8 cellular contexts compared by ENCODE assay signal in the genomic region with DNA sequence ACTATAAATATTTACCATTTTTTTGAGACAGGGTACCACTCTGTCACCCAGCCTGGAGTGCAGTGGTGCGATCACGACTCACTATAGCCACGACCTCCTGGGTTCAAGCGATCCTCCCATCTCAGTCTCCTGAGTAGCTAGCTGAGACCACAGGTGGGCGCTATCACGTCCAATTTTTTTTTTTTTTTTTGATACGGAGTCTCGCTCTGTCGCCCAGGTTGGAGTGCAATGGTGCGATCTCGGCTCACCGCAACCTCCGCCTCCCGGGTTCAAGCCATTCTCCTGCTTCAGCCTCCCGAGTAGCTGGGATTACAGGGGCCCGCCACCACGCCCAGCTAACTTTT. TPM values are rescaled to one million over a fixed set of nuclear protein-coding genes. Genes with fewer than 3 reads are reported as not detected.
DNase-seq lines count a peak whose midpoint lies in the region; ATAC-seq and TF ChIP-seq lines count a peak whose summit lies in the region.
"Not testable (repeated sequence)": the region's sequence is repeated elsewhere in the genome, so short reads cannot be mapped to it uniquely, and the experiment has no call there.

No MANE protein-coding gene starts in this region.

- H3K9me3 ChIP-seq in CD8-positive, alpha-beta T cell (ENCODE audit: low read length); adipocyte (ENCODE audit: control insufficient read depth, low read length): not testable (repeated sequence)

- CTCF ChIA-PET in CD8-positive, alpha-beta T cell (lab: Charles Lee), result interaction anchor here (0.9 to 1.7 kb wide), 6 partner anchors 10 to 229 kb away, joined by 3 to 7 read pairs (median 4); partner anchors contain the start of gene BLTP3A
- CTCF ChIA-PET in HEK293T (lab: Yijun Ruan, JAX), result interaction anchor here (0.7 kb wide), 2 partner anchors 18 to 50 kb away, joined by 3 read pairs; no protein-coding TSS in a partner anchor

- not testable (repeated sequence) for H3K4me3 Mint-ChIP-seq in CD8-positive, alpha-beta T cell; naive B cell

- H3K27me3 ChIP-seq in CD8-positive, alpha-beta T cell (ENCODE audit: insufficient read depth, low read length); adipocyte (replicated peaks; ENCODE audit: control insufficient read depth, insufficient read depth, low read length): not testable (repeated sequence)

- not testable (repeated sequence) for H3K36me3 ChIP-seq in CD8-positive, alpha-beta T cell (ENCODE audit: insufficient read depth, low read length); adipocyte (ENCODE audit: control insufficient read depth, insufficient read depth, low read length, severe bottlenecking)

- H3K36me3 Mint-ChIP-seq in CD8-positive, alpha-beta T cell; naive B cell: not testable (repeated sequence)

- intact Hi-C loops in CD8-positive, alpha-beta T cell (cut with DNase I, micrococcal nuclease), result loop anchor here (2.0 to 5.0 kb wide), 4 partner anchors 330 to 969 kb away; partner anchors contain the start of genes LEMD2 (in 1 of the 2), RPS10 (in 1 of the 2) and SMIM29 (in 1 of the 2)

- H3K4me3 ChIP-seq in CD8-positive, alpha-beta T cell (ENCODE audit: low read depth, low read length), result peak overlapping the region; percentile 79
- H3K4me3 ChIP-seq in adipocyte (ENCODE audit: low read length) (peak overlapping the region; percentile 100), fibroblast of villous mesenchyme (ENCODE audit: low read depth, low read length) (peak overlapping the region; percentile 90)

- peak in 5 of 7 experiments; percentile 0 to 47 (median 18) for DNase-seq in CD8-positive, alpha-beta T cell
- DNase-seq in HEK293T (ENCODE audit: extremely low spot score); fibroblast of villous mesenchyme (ENCODE audit: low read depth): not testable (repeated sequence)
- DNase-seq in NCI-H2171 treated with DMSO at 0.1 percent for 48 hours (lab: John Stamatoyannopoulos, UW) (peak; percentile 52), T follicular helper cell (ENCODE audit: low read depth) (peak; percentile 2), adipocyte (ENCODE audit: low read depth) (peak; percentile 20), naive B cell (peak; percentile 32)
- peak; percentile 2 for DNase-seq in stimulated activated CD8-positive, alpha-beta memory T cell treated with anti-CD3 and anti-CD28 coated beads, Interleukin-12 subunit alpha, Interleukin-12 subunit beta, amount 100 ng/mL, for 1 hour (ENCODE audit: low read depth)

- POLR2A ChIA-PET in CD8-positive, alpha-beta T cell (lab: Charles Lee), result interaction anchor here (0.6 to 1.6 kb wide), 12 partner anchors 35 to 1840 kb away, joined by 3 to 19 read pairs (median 4); partner anchors contain the start of genes ANKS1A, BLTP3A, HMGA1 and ILRUN
- POLR2A ChIA-PET in HEK293T (lab: Yijun Ruan, JAX), result interaction anchor here (1.0 to 2.0 kb wide), 20 partner anchors 11 to 513 kb away, joined by 3 to 29 read pairs (median 5); partner anchors contain the start of genes ANKS1A, BLTP3A, ILRUN and RPS10

- peak overlapping the region; percentile 100 for H3K9ac ChIP-seq in adipocyte (ENCODE audit: low read length)

- not testable (repeated sequence) for H3K27me3 Mint-ChIP-seq in CD8-positive, alpha-beta T cell (ENCODE audit: low read depth); naive B cell

- H3K27ac ChIP-seq in CD8-positive, alpha-beta T cell (ENCODE audit: low read depth, low read length), result peak overlapping the region; percentile 92

- ATAC-seq in CD8-positive, alpha-beta T cell, result not testable (repeated sequence)
- ATAC-seq in naive B cell (ENCODE audit: low read depth in 2 of 2), result peak; percentile 27 to 30

- H3K4me1 ChIP-seq in CD8-positive, alpha-beta T cell (ENCODE audit: insufficient read depth, low read length), result peaks cover 18% of the 10 kb centered on the region
- not testable (repeated sequence) for H3K4me1 ChIP-seq in adipocyte (ENCODE audit: control insufficient read depth, insufficient read depth, low read length)

- peak; percentile 31 for TF ChIP-seq CTCF in CD8-positive, alpha-beta T cell (IDR thresholded peaks at IDR 0.05)
- peak; percentile 30 for TF ChIP-seq CTCF in fibroblast of villous mesenchyme (IDR thresholded peaks at IDR 0.05; ENCODE audit: insufficient read depth, low read depth, low read length)

- not testable (repeated sequence) for H3K9me3 Mint-ChIP-seq in CD8-positive, alpha-beta T cell; naive B cell

- H3K27ac Mint-ChIP-seq in CD8-positive, alpha-beta T cell; naive B cell: not testable (repeated sequence)

- peaks cover 20% of the 10 kb centered on the region for H3K4me1 Mint-ChIP-seq in CD8-positive, alpha-beta T cell (ENCODE audit: low read depth)
- H3K4me1 Mint-ChIP-seq in naive B cell, result peaks cover 7 to 33% (median 16%) of the 10 kb centered on the region in 3 donors

TF ChIP-seq in HEK293T, 16 proteins besides CTCF, POLR2A, EP300 and RAD21:
- TF ChIP-seq ZNF384 (IDR thresholded peaks at IDR 0.05), result peak; percentile 99

RNA-seq across cellular contexts. Expression of gene SNRPC, which starts 0.8 kb away (rescaled TPM):
- 10 to 100 TPM; 77.7 to 79.0 TPM for total RNA-seq in CD8-positive, alpha-beta T cell
- total RNA-seq in fibroblast of villous mesenchyme, result 72.5 and 75.7 TPM in 2 replicates
- polyA plus RNA-seq in naive B cell (ENCODE audit: low read depth in 6 of 6), result 100 to 1,000 TPM; 290 to 425 (median 336) TPM

RNA-seq across cellular contexts. Expression of gene BLTP3A, which starts 35.4 kb away (rescaled TPM):
- 1 to 10 TPM; 8.8 to 9.3 TPM for total RNA-seq in CD8-positive, alpha-beta T cell
- total RNA-seq in fibroblast of villous mesenchyme, result 7.4 and 12.5 TPM in 2 replicates
- polyA plus RNA-seq in naive B cell (ENCODE audit: low read depth in 6 of 6), result 1 to 10 TPM in 5 of 6 donors, under 1 TPM in 1; 0.68 to 4.2 (median 1.7) TPM

RNA-seq across cellular contexts. Expression of gene ILRUN, which starts 59.9 kb away (rescaled TPM):
- 10 to 100 TPM; 54.8 to 58.8 TPM for total RNA-seq in CD8-positive, alpha-beta T cell
- 42.2 and 58.3 TPM in 2 replicates for total RNA-seq in fibroblast of villous mesenchyme
- 10 to 100 TPM; 23.8 to 33.2 (median 27.3) TPM for polyA plus RNA-seq in naive B cell (ENCODE audit: low read depth in 6 of 6)
